Comparison of ENCODE assay signal across 8 cellular contexts in genomic region chr4:143700420-143701352, GRCh38. TPM values are rescaled to one million over a fixed set of nuclear protein-coding genes. Genes with fewer than 3 reads are reported as not detected.
DNase-seq lines count a peak whose midpoint lies in the region; ATAC-seq and TF ChIP-seq lines count a peak whose summit lies in the region.

Gene FREM3 (minus strand): TSS chr4:143700675. CDS start chr4:143700675, 0 bp downstream.

- H3K36me3 Mint-ChIP-seq in CD14-positive monocyte = no peaks in the 10 kb centered on the region
- no peaks in the 10 kb centered on the region for H3K36me3 Mint-ChIP-seq in mesothelial cell of epicardium

- no peaks in the 10 kb centered on the region for H3K36me3 ChIP-seq in brain microvascular endothelial cell (replicated peaks)

- in situ Hi-C loops in brain microvascular endothelial cell (cut with HindIII; ENCODE audit: low pct_ligation_motif_present, low sequenced_read_pairs) = no loop called here

- H3K27ac ChIP-seq in brain microvascular endothelial cell = no peak within 1 kb of the TSS

- no peak for DNase-seq in CD14-positive monocyte (ENCODE audit: low spot score)
- no peak for DNase-seq in brain microvascular endothelial cell
- DNase-seq in mesothelial cell of epicardium (ENCODE audit: low spot score in 2 of 2, unreplicated experiment in 2 of 2) = peak; percentile 20 to 53
- DNase-seq in SHP77 (lab: John Stamatoyannopoulos, UW) = no peak
- DNase-seq in SIG-M5 (lab: John Stamatoyannopoulos, UW) = no peak
- no peak for DNase-seq in H4 (ENCODE audit: low spot score)

- H3K4me3 ChIP-seq in brain microvascular endothelial cell (ENCODE audit: low read depth, low read length) = peak within 1 kb of the TSS; percentile 20

- H3K4me1 Mint-ChIP-seq in CD14-positive monocyte (peaks cover 10% of the 10 kb centered on the region), mesothelial cell of epicardium (peaks cover 10% of the 10 kb centered on the region)

- intact Hi-C loops in CD14-positive monocyte (cut with micrococcal nuclease) = no loop called here

- H3K27me3 ChIP-seq in brain microvascular endothelial cell (replicated peaks) = peaks cover 19% of the 10 kb centered on the region

- peaks cover 42 to 48% (median 48%) of the 10 kb centered on the region in 3 donors for H3K27me3 Mint-ChIP-seq in CD14-positive monocyte (ENCODE audit: low read depth in 3 of 3)
- peaks cover 92% of the 10 kb centered on the region for H3K27me3 Mint-ChIP-seq in mesothelial cell of epicardium (ENCODE audit: low read depth)

- H3K4me3 Mint-ChIP-seq in CD14-positive monocyte (peak within 1 kb of the TSS; percentile 24 to 80), mesothelial cell of epicardium (peak within 1 kb of the TSS; percentile 57)

- no peak for TF ChIP-seq CTCF in CD14-positive monocyte (IDR thresholded peaks at IDR 0.05)
- TF ChIP-seq CTCF in brain microvascular endothelial cell (IDR thresholded peaks at IDR 0.05; ENCODE audit: low read depth, low read length, missing control alignments) = no peak
- no peak for TF ChIP-seq CTCF in mesothelial cell of epicardium (IDR thresholded peaks at IDR 0.05; ENCODE audit: unreplicated experiment)

- H3K9me3 Mint-ChIP-seq in CD14-positive monocyte (peaks cover 0 to 17% (median 9%) of the 10 kb centered on the region in 7 donors), mesothelial cell of epicardium (no peaks in the 10 kb centered on the region)

- ATAC-seq in HG03378 (IDR thresholded peaks at IDR 0.05; ENCODE audit: unreplicated experiment) (peak; percentile 41), GM21367 (IDR thresholded peaks at IDR 0.05; ENCODE audit: unreplicated experiment) (no peak)

- H3K27ac Mint-ChIP-seq in CD14-positive monocyte (peak within 1 kb of the TSS in 1 of 7 donors; percentile 4), mesothelial cell of epicardium (no peak within 1 kb of the TSS)

RNA-seq across cellular contexts. Expression of gene FREM3, which starts in this region (rescaled TPM):
- not detected for polyA plus RNA-seq in CD14-positive monocyte
- total RNA-seq in mesothelial cell of epicardium = not detected in 3 replicates
- total RNA-seq in H4 (2014; rRNA removed; shearing (Covaris generic)) = not detected in 2 replicates

Comparison
In these comparisons a context has a peak if more than half of its experiments do, and no peak if none do; other contexts are left out.
1. Peak in DNase-seq in mesothelial cell of epicardium; RNA of the gene not detected or under 1 TPM.